In genomic region chr5:134445841-134446818, GRCh38 we compare ENCODE assay signal across 1 cellular context.
TF ChIP-seq lines count a peak whose summit lies in the region.

No MANE protein-coding gene starts in this region.

TF ChIP-seq in IMR-90, 13 proteins besides CTCF, POLR2A, EP300 and RAD21:
- TF ChIP-seq RCOR1 (IDR thresholded peaks at IDR 0.05; ENCODE audit: insufficient replicate concordance, low read length) (no peak), SMC3 (IDR thresholded peaks at IDR 0.05; ENCODE audit: low read depth, low read length) (no peak), NFE2L2 (IDR thresholded peaks at IDR 0.05; ENCODE audit: low read depth, low read length) (no peak), CEBPB (IDR thresholded peaks at IDR 0.05; ENCODE audit: low read depth, low read length) (no peak), USF2 (IDR thresholded peaks at IDR 0.05; ENCODE audit: low read depth, low read length) (no peak), MAZ (IDR thresholded peaks at IDR 0.05; ENCODE audit: borderline replicate concordance, low read depth, low read length) (no peak), FOS (IDR thresholded peaks at IDR 0.05; ENCODE audit: low read depth, low read length) (no peak), RFX5 (IDR thresholded peaks at IDR 0.05; ENCODE audit: low read depth, low read length) (no peak), MAFK (IDR thresholded peaks at IDR 0.05; ENCODE audit: low read depth, low read length) (no peak), CHD1 (IDR thresholded peaks at IDR 0.05; ENCODE audit: low read depth, low read length) (no peak), ELK1 (IDR thresholded peaks at IDR 0.05; ENCODE audit: borderline replicate concordance, low read depth, low read length) (no peak), BHLHE40 (IDR thresholded peaks at IDR 0.05; ENCODE audit: low read depth, low read length) (no peak), MXI1 (IDR thresholded peaks at IDR 0.05; ENCODE audit: borderline replicate concordance, low read depth, low read length) (no peak)
